In genomic region chr14:68268197-68268596, GRCh38 we compare ENCODE assay signal across 9 cellular contexts.
DNase-seq lines count a peak whose midpoint lies in the region; ATAC-seq and TF ChIP-seq lines count a peak whose summit lies in the region.
"Had no signal": no experiment of that assay in that cellular context is flagged by ENCODE, and none has a peak within 500 bp of the region (broad histone marks: within the 10 kb centered on the region; RNA-seq: fewer than 3 reads in every experiment).

No MANE protein-coding gene starts in this region.

- peak overlapping the region; percentile 23 for H3K4me3 Mint-ChIP-seq in activated naive CD8-positive, alpha-beta T cell treated with anti-CD3 and anti-CD28 coated beads, Interleukin-2, amount 50 U/mL, for 24 hours

- no peak overlapping the region for H3K4me3 ChIP-seq in tibial artery
- H3K4me3 ChIP-seq: A549 had no signal

- H3K36me3 Mint-ChIP-seq in activated naive CD8-positive, alpha-beta T cell treated with anti-CD3 and anti-CD28 coated beads, Interleukin-2, amount 50 U/mL, for 24 hours (ENCODE audit: low read depth) = peaks cover 3% of the 10 kb centered on the region

- no peaks in the 10 kb centered on the region for H3K36me3 ChIP-seq in tibial artery

- no peak for DNase-seq in activated CD4-positive, CD25-positive, alpha-beta regulatory T cell (lab: John Stamatoyannopoulos, UW)
- peak; percentile 34 for DNase-seq in activated naive CD8-positive, alpha-beta T cell treated with anti-CD3 and anti-CD28 coated beads, Interleukin-2, amount 50 U/mL, for 24 hours
- DNase-seq in tibial artery (no peak), 8988T (no peak), HuH-7 (ENCODE audit: low spot score) (no peak), NCI-H226 (no peak)

- no peaks in the 10 kb centered on the region for H3K27me3 ChIP-seq in tibial artery

- H3K27ac ChIP-seq in tibial artery = peak overlapping the region; percentile 20 to 35

- peak; percentile 22 to 56 for ATAC-seq in activated CD4-positive, CD25-positive, alpha-beta regulatory T cell treated with anti-CD3 and anti-CD28 coated beads, Interleukin-2, amount 50 U/mL, for 24 hours
- peak; percentile 68 for ATAC-seq in HG03135 (IDR thresholded peaks at IDR 0.05; ENCODE audit: unreplicated experiment)
- ATAC-seq in activated naive CD8-positive, alpha-beta T cell treated with anti-CD3 and anti-CD28 coated beads, Interleukin-2, amount 50 U/mL, for 24 hours = peak; percentile 30
- ATAC-seq: A549 had no signal

- H3K9me3 ChIP-seq in tibial artery = no peaks in the 10 kb centered on the region
- H3K9me3 ChIP-seq: A549 had no signal

- intact Hi-C loops in tibial artery (cut with DNase I; ENCODE audit: low total_unique reads) = no loop called here

- no peak for TF ChIP-seq CTCF in tibial artery (IDR thresholded peaks at IDR 0.05)

- H3K4me1 ChIP-seq in tibial artery = peaks cover 0 to 41% (median 27%) of the 10 kb centered on the region in 4 donors
- H3K4me1 ChIP-seq: A549 had no signal

- peak overlapping the region; percentile 80 for H3K27ac Mint-ChIP-seq in activated naive CD8-positive, alpha-beta T cell treated with anti-CD3 and anti-CD28 coated beads, Interleukin-2, amount 50 U/mL, for 24 hours

- peaks cover 57% of the 10 kb centered on the region for H3K4me1 Mint-ChIP-seq in activated naive CD8-positive, alpha-beta T cell treated with anti-CD3 and anti-CD28 coated beads, Interleukin-2, amount 50 U/mL, for 24 hours

- no peaks in the 10 kb centered on the region for H3K9me3 Mint-ChIP-seq in activated naive CD8-positive, alpha-beta T cell treated with anti-CD3 and anti-CD28 coated beads, Interleukin-2, amount 50 U/mL, for 24 hours

- no peaks in the 10 kb centered on the region for H3K27me3 Mint-ChIP-seq in activated naive CD8-positive, alpha-beta T cell treated with anti-CD3 and anti-CD28 coated beads, Interleukin-2, amount 50 U/mL, for 24 hours
